Comparison of ENCODE assay signal across 8 cellular contexts in genomic region chr20:63625771-63626423, GRCh38. TPM values are rescaled to one million over a fixed set of nuclear protein-coding genes. Genes with fewer than 3 reads are reported as not detected.
A peak's percentile ranks its signal among the peaks of the same experiment; 100 is the strongest.
DNase-seq lines count a peak whose midpoint lies in the region; ATAC-seq and TF ChIP-seq lines count a peak whose summit lies in the region.

No MANE protein-coding gene starts in this region.

- H2AFZ ChIP-seq in KMS-11 (ENCODE audit: low read depth) = peak overlapping the region; percentile 66

- no peaks in the 10 kb centered on the region for H3K9me3 Mint-ChIP-seq in activated naive CD8-positive, alpha-beta T cell (ENCODE audit: low read depth)

- H3K4me2 ChIP-seq in KMS-11 (peak overlapping the region; percentile 63), skeletal muscle satellite cell (ENCODE audit: low read length) (peak overlapping the region; percentile 97)

- no peak for TF ChIP-seq CTCF in KMS-11 (conservative IDR thresholded peaks at IDR 0.05; ENCODE audit: low read depth, low read length)

- H3K27me3 ChIP-seq in KMS-11 (ENCODE audit: insufficient read depth, low read depth) (no peaks in the 10 kb centered on the region), right cardiac atrium (ENCODE audit: control insufficient read depth, insufficient read depth) (no peaks in the 10 kb centered on the region), skeletal muscle satellite cell (ENCODE audit: control insufficient read depth, insufficient read depth, low read length) (no peaks in the 10 kb centered on the region)

- H3K4me1 Mint-ChIP-seq in activated naive CD8-positive, alpha-beta T cell (ENCODE audit: low read depth) = peaks cover 38% of the 10 kb centered on the region

- peaks cover 7% of the 10 kb centered on the region for H3K36me3 Mint-ChIP-seq in activated naive CD8-positive, alpha-beta T cell

- H3K9me3 ChIP-seq in right cardiac atrium (ENCODE audit: control insufficient read depth, low read length) = no peaks in the 10 kb centered on the region
- H3K9me3 ChIP-seq in skeletal muscle satellite cell (replicated peaks; ENCODE audit: low read length) = no peaks in the 10 kb centered on the region

- peaks cover 57% of the 10 kb centered on the region for H3K79me2 ChIP-seq in KMS-11 (ENCODE audit: insufficient read depth, low read depth)

- H3K27ac Mint-ChIP-seq in activated naive CD8-positive, alpha-beta T cell = peak overlapping the region; percentile 93

- 14% methylated on average over 36 of the region's 36 CpGs for WGBS in right cardiac atrium

- no peak overlapping the region for H3K4me3 ChIP-seq in KMS-11 (IDR thresholded peaks at IDR 0.05; ENCODE audit: insufficient read depth, low read depth, low read length)
- peak overlapping the region; percentile 49 for H3K4me3 ChIP-seq in right cardiac atrium (ENCODE audit: low read length)
- H3K4me3 ChIP-seq in skeletal muscle satellite cell (ENCODE audit: low read length) = peak overlapping the region; percentile 100

- peak overlapping the region; percentile 94 for H3K9ac ChIP-seq in KMS-11
- peak overlapping the region; percentile 99 for H3K9ac ChIP-seq in skeletal muscle satellite cell (ENCODE audit: low read depth, low read length)

- intact Hi-C loops in right cardiac atrium (cut with DNase I) = no loop called here

- no peaks in the 10 kb centered on the region for H3K27me3 Mint-ChIP-seq in activated naive CD8-positive, alpha-beta T cell

- H3K4me3 Mint-ChIP-seq in activated naive CD8-positive, alpha-beta T cell = peak overlapping the region; percentile 88

- H4K20me1 ChIP-seq in KMS-11 (ENCODE audit: insufficient read depth) = no peaks in the 10 kb centered on the region

- H3K36me3 ChIP-seq in KMS-11 (ENCODE audit: insufficient read depth) (no peaks in the 10 kb centered on the region), skeletal muscle satellite cell (ENCODE audit: insufficient read depth, low read length) (no peaks in the 10 kb centered on the region)

- DNase-seq in Daoy (ENCODE audit: low read depth) (peak; percentile 30), right cardiac atrium (peak in 2 of 3 donors; percentile 73 to 74), LoVo (ENCODE audit: low spot score) (no peak)

- H3K27ac ChIP-seq in KMS-11 (peak overlapping the region; percentile 65), right cardiac atrium (ENCODE audit: low read length) (peak overlapping the region; percentile 71)

- H3K4me1 ChIP-seq in KMS-11 (ENCODE audit: low read depth, poor library complexity, severe bottlenecking) (peaks cover 11% of the 10 kb centered on the region), right cardiac atrium (ENCODE audit: control insufficient read depth, insufficient read depth, low read length) (no peaks in the 10 kb centered on the region), skeletal muscle satellite cell (ENCODE audit: control insufficient read depth, insufficient read depth, low read length) (peaks cover 14% of the 10 kb centered on the region)

- peak; percentile 8 to 11 for ATAC-seq in right cardiac atrium
- ATAC-seq in GM18858 (IDR thresholded peaks at IDR 0.05; ENCODE audit: unreplicated experiment) = no peak
- no peak for ATAC-seq in GM19023 (IDR thresholded peaks at IDR 0.05; ENCODE audit: unreplicated experiment)

RNA-seq across cellular contexts. Expression of gene GMEB2, which starts 1.0 kb away (rescaled TPM):
- 6.2 and 7.6 TPM in 2 replicates for total RNA-seq in Daoy (2014; rRNA removed; shearing (Covaris generic))
- total RNA-seq in right cardiac atrium = 1 to 10 TPM; 7.0 to 7.7 (median 7.3) TPM
- polyA plus RNA-seq in right cardiac atrium = 6.5 TPM
- total RNA-seq in skeletal muscle satellite cell (2012; rRNA removed) = 6.1 and 8.9 TPM in 2 replicates

RNA-seq across cellular contexts. Expression of gene STMN3, which starts 27.3 kb away (rescaled TPM):
- total RNA-seq in Daoy (2014; rRNA removed; shearing (Covaris generic)) = 18.5 and 23.3 TPM in 2 replicates
- total RNA-seq in right cardiac atrium = 1 to 10 TPM; 4.0 to 9.3 (median 5.8) TPM
- polyA plus RNA-seq in right cardiac atrium = 7.1 TPM
- 9.6 and 12.2 TPM in 2 replicates for total RNA-seq in skeletal muscle satellite cell (2012; rRNA removed)

RNA-seq across cellular contexts. Expression of gene RTEL1, which starts 32.2 kb away (rescaled TPM):
- total RNA-seq in Daoy (2014; rRNA removed; shearing (Covaris generic)) = 11.4 and 26.0 TPM in 2 replicates
- total RNA-seq in right cardiac atrium = 10 to 100 TPM; 12.3 to 14.8 (median 13.3) TPM
- 7.7 TPM for polyA plus RNA-seq in right cardiac atrium
- total RNA-seq in skeletal muscle satellite cell (2012; rRNA removed) = 8.6 and 14.0 TPM in 2 replicates

RNA-seq across cellular contexts. Expression of gene HELZ2, which starts 51.9 kb away (rescaled TPM):
- 19.2 and 19.3 TPM in 2 replicates for total RNA-seq in Daoy (2014; rRNA removed; shearing (Covaris generic))
- 10 to 100 TPM; 15.6 to 29.5 (median 16.2) TPM for total RNA-seq in right cardiac atrium
- polyA plus RNA-seq in right cardiac atrium = 8.7 TPM
- 27.4 and 33.0 TPM in 2 replicates for total RNA-seq in skeletal muscle satellite cell (2012; rRNA removed)

Comparison
In these comparisons a context has a peak if more than half of its experiments do, and no peak if none do; other contexts are left out.
1. ATAC-seq: peak in right cardiac atrium (2 of 2); none in GM18858 (single experiment) and GM19023 (single experiment).